Comparison of ENCODE assay signal across 18 cellular contexts in genomic region chr1:231862611-231863010, GRCh38.
A peak's percentile ranks its signal among the peaks of the same experiment; 100 is the strongest.
DNase-seq lines count a peak whose midpoint lies in the region; ATAC-seq, FAIRE-seq and TF ChIP-seq lines count a peak whose summit lies in the region.
"Had no signal": no experiment of that assay in that cellular context is flagged by ENCODE, and none has a peak within 500 bp of the region (broad histone marks: within the 10 kb centered on the region; RNA-seq: fewer than 3 reads in every experiment).

No MANE protein-coding gene starts in this region.

- no peak overlapping the region for H4K91ac ChIP-seq in mesenchymal stem cell (ENCODE audit: low read length)

- no peak overlapping the region for H2AFZ ChIP-seq in mesenchymal stem cell (ENCODE audit: low read depth, low read length)
- H2AFZ ChIP-seq: GM23338 had no signal

- H4K8ac ChIP-seq in mesenchymal stem cell (ENCODE audit: low read length), result no peak overlapping the region

- no peak overlapping the region for H2BK12ac ChIP-seq in mesenchymal stem cell (ENCODE audit: low read length in 2 of 2)

- peak overlapping the region in 7 of 10 donors; percentile 31 to 86 (median 74) for H3K27ac ChIP-seq in heart right ventricle
- no peak overlapping the region for H3K27ac ChIP-seq in mesenchymal stem cell (ENCODE audit: low read length, poor library complexity, severe bottlenecking)

- H3K27me3 ChIP-seq in heart right ventricle (no peaks in the 10 kb centered on the region), mesenchymal stem cell (ENCODE audit: control insufficient read depth in 1 of 2, insufficient read depth in 1 of 2, low read length in 2 of 2) (no peaks in the 10 kb centered on the region)

- peaks cover 18% of the 10 kb centered on the region for H3K79me1 ChIP-seq in mesenchymal stem cell (replicated peaks; ENCODE audit: low read length, poor library complexity, severe bottlenecking)

- peaks cover 9% of the 10 kb centered on the region for H3K4me1 Mint-ChIP-seq in activated naive CD4-positive, alpha-beta T cell treated with anti-CD3 and anti-CD28 coated beads, Interleukin-2, amount 10 ng/mL, durations not matched to agents 7 days and 5 days

- peak overlapping the region; percentile 65 for H3K9ac ChIP-seq in mesenchymal stem cell (ENCODE audit: low read length)

- H3K23ac ChIP-seq in mesenchymal stem cell (ENCODE audit: low read length in 2 of 2), result no peak overlapping the region

- peak in 3 of 8 donors; percentile 20 to 34 (median 30) for ATAC-seq in heart right ventricle
- ATAC-seq: GM12878, GM23338 had no signal

- H3K4me2 ChIP-seq in mesenchymal stem cell (ENCODE audit: low read length, poor library complexity, severe bottlenecking), result no peak overlapping the region
- H3K4me2 ChIP-seq: GM23338 had no signal

- H3K9me3 ChIP-seq in heart right ventricle (no peaks in the 10 kb centered on the region), mesenchymal stem cell (ENCODE audit: control insufficient read depth, low read length) (no peaks in the 10 kb centered on the region)

- TF ChIP-seq CTCF in D721Med (IDR thresholded peaks at IDR 0.05; ENCODE audit: insufficient read depth, missing control alignments), result no peak
- no peak for TF ChIP-seq CTCF in heart right ventricle (IDR thresholded peaks at IDR 0.05)

- H3K4me3 ChIP-seq in heart right ventricle (no peak overlapping the region), mesenchymal stem cell (ENCODE audit: insufficient read depth in 1 of 2, low read depth in 1 of 2, low read length in 2 of 2) (no peak overlapping the region)
- H3K4me3 ChIP-seq: GM12878, GM23338 had no signal

- no peak for DNase-seq in D721Med (ENCODE audit: insufficient read length, low spot score)
- peak; percentile 14 for DNase-seq in LHCN-M2 (ENCODE audit: low read depth)
- DNase-seq in heart right ventricle, result no peak
- no peak for DNase-seq in mesenchymal stem cell
- DNase-seq in activated naive CD4-positive, alpha-beta T cell treated with anti-CD3 and anti-CD28 coated beads, Interleukin-2, amount 10 ng/mL, durations not matched to agents 7 days and 5 days, result no peak
- no peak for DNase-seq in NCI-H524 treated with DMSO at 0.1 percent for 48 hours (lab: John Stamatoyannopoulos, UW)
- no peak for DNase-seq in central memory CD4-positive, alpha-beta T cell
- no peak for DNase-seq in effector CD8-positive, alpha-beta T cell (lab: John Stamatoyannopoulos, UW)
- DNase-seq: C1 segment of cervical spinal cord; Calu3; CD4-positive, alpha-beta T cell; DMS79; H7 had no signal

- no peak overlapping the region for H2BK120ac ChIP-seq in mesenchymal stem cell (ENCODE audit: low read depth, low read length)

- H3K18ac ChIP-seq in mesenchymal stem cell (ENCODE audit: low read depth in 1 of 2, low read length in 2 of 2), result no peak overlapping the region

- H2AK5ac ChIP-seq in mesenchymal stem cell (ENCODE audit: low read length, severe bottlenecking), result no peak overlapping the region

- peaks cover 14 to 53% (median 38%) of the 10 kb centered on the region in 9 donors for H3K4me1 ChIP-seq in heart right ventricle
- peaks cover 2% of the 10 kb centered on the region for H3K4me1 ChIP-seq in mesenchymal stem cell (ENCODE audit: control insufficient read depth, insufficient read depth, low read depth, low read length)

- FAIRE-seq in D721Med (lab: Jason Lieb, UNC), result peak; percentile 35
- FAIRE-seq: A204.1, GM12878, GM18507 had no signal

- intact Hi-C loops in heart right ventricle (cut with DNase I), result loop anchor here in 9 of 10 donors (5.0 to 10.0 kb wide), 10 partner anchors 105 to 772 kb away; partner anchors contain the start of gene SIPA1L2 (in 1 of the 9)

- WGBS in heart right ventricle, 2 donors, result 32 to 41% methylated on average over 2 of the region's 2 CpGs
- 100% methylated on average over 1 of the region's 2 CpGs for whole genome bisulfite sequencing in mesenchymal stem cell

- no peak overlapping the region for H3K4me3 Mint-ChIP-seq in activated naive CD4-positive, alpha-beta T cell treated with anti-CD3 and anti-CD28 coated beads, Interleukin-2, amount 10 ng/mL, durations not matched to agents 7 days and 5 days
- H3K4me3 Mint-ChIP-seq: B cell; CD4-positive, alpha-beta T cell; GM23338 had no signal

- H3K14ac ChIP-seq in mesenchymal stem cell (ENCODE audit: low read length in 2 of 2), result no peak overlapping the region

- H2BK15ac ChIP-seq in mesenchymal stem cell (ENCODE audit: low read depth, poor library complexity, severe bottlenecking), result no peak overlapping the region

- H3K36me3 ChIP-seq in heart right ventricle (peaks cover 0 to 3% (median 0%) of the 10 kb centered on the region in 9 donors), mesenchymal stem cell (ENCODE audit: control insufficient read depth in 1 of 2, insufficient read depth in 2 of 2, low read depth in 1 of 2, low read length in 2 of 2) (no peaks in the 10 kb centered on the region)

- no peaks in the 10 kb centered on the region for H3K36me3 Mint-ChIP-seq in activated naive CD4-positive, alpha-beta T cell treated with anti-CD3 and anti-CD28 coated beads, Interleukin-2, amount 10 ng/mL, durations not matched to agents 7 days and 5 days

- CTCF ChIA-PET in activated naive CD4-positive, alpha-beta T cell treated with anti-CD3 and anti-CD28 coated beads, Interleukin-2, amount 10 ng/mL, durations not matched to agents 7 days and 5 days (lab: Charles Lee), result interaction anchor here (0.5 kb wide), 1 partner anchor 385 kb away, joined by 3 read pairs; no protein-coding TSS in a partner anchor

- no peaks in the 10 kb centered on the region for H3K27me3 Mint-ChIP-seq in activated naive CD4-positive, alpha-beta T cell treated with anti-CD3 and anti-CD28 coated beads, Interleukin-2, amount 10 ng/mL, durations not matched to agents 7 days and 5 days
- H3K27me3 Mint-ChIP-seq: B cell; CD4-positive, alpha-beta T cell had no signal

- H3K9me3 Mint-ChIP-seq in activated naive CD4-positive, alpha-beta T cell treated with anti-CD3 and anti-CD28 coated beads, Interleukin-2, amount 10 ng/mL, durations not matched to agents 7 days and 5 days, result no peaks in the 10 kb centered on the region
- H3K9me3 Mint-ChIP-seq: CD4-positive, alpha-beta T cell; GM23338 had no signal

- H2BK5ac ChIP-seq in mesenchymal stem cell (ENCODE audit: low read depth, low read length, poor library complexity, severe bottlenecking), result no peak overlapping the region

- H3K4ac ChIP-seq in mesenchymal stem cell (ENCODE audit: low read depth in 1 of 2, low read length in 2 of 2), result no peak overlapping the region

- no peak overlapping the region for H3K27ac Mint-ChIP-seq in activated naive CD4-positive, alpha-beta T cell treated with anti-CD3 and anti-CD28 coated beads, Interleukin-2, amount 10 ng/mL, durations not matched to agents 7 days and 5 days
- H3K27ac Mint-ChIP-seq: B cell; CD4-positive, alpha-beta T cell; GM23338 had no signal
